Comparison of ENCODE assay signal across 8 cellular contexts in the genomic region with DNA sequence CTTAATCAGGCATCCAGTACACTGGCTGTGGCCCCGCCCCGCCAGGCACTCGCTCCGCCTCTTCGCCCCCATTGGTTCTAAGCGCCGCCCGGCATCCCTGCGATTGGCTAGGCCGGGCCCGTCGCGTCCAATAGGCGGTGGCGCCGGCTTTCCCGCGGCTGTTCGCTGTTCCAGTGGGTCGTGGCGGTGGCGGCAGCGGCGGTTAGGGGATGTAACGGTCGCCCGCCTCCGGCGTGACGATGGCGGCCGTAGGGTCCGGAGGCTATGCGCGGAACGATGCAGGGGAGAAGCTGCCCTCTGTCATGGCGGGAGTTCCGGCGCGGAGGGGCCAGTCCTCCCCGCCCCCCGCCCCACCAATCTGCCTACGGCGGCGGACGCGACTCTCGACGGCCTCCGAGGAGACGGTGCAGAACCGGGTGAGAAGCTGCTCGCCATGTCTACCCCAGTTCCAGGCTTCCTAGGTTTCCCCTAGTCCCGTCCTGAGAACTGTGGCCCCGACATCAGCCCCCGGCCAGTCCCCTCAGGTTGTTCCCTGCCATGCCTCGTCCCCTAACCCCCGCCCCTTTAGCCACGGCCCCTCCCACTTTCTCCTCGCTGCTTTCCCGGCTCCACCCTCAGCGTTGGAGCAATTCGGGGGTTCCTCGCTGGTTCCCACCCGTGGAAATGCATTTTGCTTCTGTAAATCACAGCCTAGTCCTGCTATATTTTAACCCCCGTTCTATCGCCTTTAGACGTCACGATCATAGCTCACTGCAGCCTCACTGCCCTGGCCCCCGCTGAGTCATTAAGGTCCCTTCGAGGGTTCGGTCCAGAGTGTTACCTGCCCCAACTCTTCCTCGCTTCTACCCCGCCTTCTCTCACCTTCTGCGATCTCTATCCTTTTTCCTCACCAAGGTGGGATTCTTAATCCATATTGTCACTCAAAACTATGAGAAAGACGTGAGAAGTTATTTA. TPM values are rescaled to one million over a fixed set of nuclear protein-coding genes. Genes with fewer than 3 reads are reported as not detected.
DNase-seq lines count a peak whose midpoint lies in the region; ATAC-seq, FAIRE-seq and TF ChIP-seq lines count a peak whose summit lies in the region.

WDR62 (plus strand) TSS at position 165 of the 954 bp plus-strand sequence; CDS start at position 240, 75 bp downstream.

- TF ChIP-seq POLR2A in esophagus muscularis mucosa (IDR thresholded peaks at IDR 0.05; ENCODE audit: low read depth) = no peak

- peak within 1 kb of the TSS; percentile 94 for H2AFZ ChIP-seq in GM23248

- peaks cover 14% of the 10 kb centered on the region for H3F3A ChIP-seq in GM23248 (ENCODE audit: insufficient read depth)

- peaks cover under 1% of the 10 kb centered on the region for H3K36me3 Mint-ChIP-seq in natural killer cell treated with Interleukin-12 subunit alpha and Interleukin-12 subunit beta and Interleukin-15 and Interleukin-18, amount 100 ng/mL, for 72 hours
- H3K36me3 Mint-ChIP-seq in stimulated activated naive CD8-positive, alpha-beta T cell treated with anti-CD3 and anti-CD28 coated beads, Interleukin-15, Interleukin-2, amounts not matched to agents 100 ng/mL and 50 ng/mL, for 24 hours (ENCODE audit: low read depth) = peaks cover 15% of the 10 kb centered on the region

- no peak for TF ChIP-seq EP300 in esophagus muscularis mucosa (IDR thresholded peaks at IDR 0.05)

- H3K27ac ChIP-seq in GM23248 = peak within 1 kb of the TSS; percentile 91
- peak within 1 kb of the TSS; percentile 87 to 95 (median 91) for H3K27ac ChIP-seq in esophagus muscularis mucosa (replicated peaks in 1 of 4)

- H3K9me3 Mint-ChIP-seq in natural killer cell treated with Interleukin-12 subunit alpha and Interleukin-12 subunit beta and Interleukin-15 and Interleukin-18, amount 100 ng/mL, for 72 hours = no peaks in the 10 kb centered on the region
- H3K9me3 Mint-ChIP-seq in stimulated activated naive CD8-positive, alpha-beta T cell treated with anti-CD3 and anti-CD28 coated beads, Interleukin-15, Interleukin-2, amounts not matched to agents 100 ng/mL and 50 ng/mL, for 24 hours = no peaks in the 10 kb centered on the region

- peak within 1 kb of the TSS; percentile 83 for H3K9ac ChIP-seq in GM23248

- H3K27me3 Mint-ChIP-seq in natural killer cell treated with Interleukin-12 subunit alpha and Interleukin-12 subunit beta and Interleukin-15 and Interleukin-18, amount 100 ng/mL, for 72 hours = no peaks in the 10 kb centered on the region
- no peaks in the 10 kb centered on the region for H3K27me3 Mint-ChIP-seq in stimulated activated naive CD8-positive, alpha-beta T cell treated with anti-CD3 and anti-CD28 coated beads, Interleukin-15, Interleukin-2, amounts not matched to agents 100 ng/mL and 50 ng/mL, for 24 hours

- no peaks in the 10 kb centered on the region for H4K20me1 ChIP-seq in GM23248 (ENCODE audit: insufficient read depth)

- peak within 1 kb of the TSS; percentile 95 for H3K4me3 Mint-ChIP-seq in natural killer cell treated with Interleukin-12 subunit alpha and Interleukin-12 subunit beta and Interleukin-15 and Interleukin-18, amount 100 ng/mL, for 72 hours
- H3K4me3 Mint-ChIP-seq in stimulated activated naive CD8-positive, alpha-beta T cell treated with anti-CD3 and anti-CD28 coated beads, Interleukin-15, Interleukin-2, amounts not matched to agents 100 ng/mL and 50 ng/mL, for 24 hours = peak within 1 kb of the TSS; percentile 93

- H3K36me3 ChIP-seq in GM23248 (ENCODE audit: low read depth) = no peaks in the 10 kb centered on the region
- H3K36me3 ChIP-seq in esophagus muscularis mucosa = no peaks in the 10 kb centered on the region

- peaks cover 38% of the 10 kb centered on the region for H3K79me2 ChIP-seq in GM23248 (ENCODE audit: insufficient read depth)

- in situ Hi-C loops in GM23248 (cut with MboI) = no loop called here

- 2 to 3% methylated on average over 50 to 69 of the region's 76 CpGs for WGBS in GM23248 (ENCODE audit: low coverage in 1 of 2, low lambda C conversion rate in 2 of 2, missing lambda C conversion rate in 2 of 2), 2 experiments
- 2% methylated on average over 24 of the region's 76 CpGs for WGBS in esophagus muscularis mucosa

- H3K9me3 ChIP-seq in GM23248 (ENCODE audit: low read depth) (no peaks in the 10 kb centered on the region), esophagus muscularis mucosa (no peaks in the 10 kb centered on the region)

- ATAC-seq in natural killer cell treated with Interleukin-12 subunit alpha and Interleukin-12 subunit beta and Interleukin-15 and Interleukin-18, amount 100 ng/mL, for 72 hours = peak; percentile 89

- peak within 1 kb of the TSS; percentile 91 for H3K4me2 ChIP-seq in GM23248 (ENCODE audit: unreplicated experiment)

- DNase-seq in DMS79 treated with DMSO at 0.1 percent for 48 hours (lab: John Stamatoyannopoulos, UW) (peak; percentile 98), GM23248 (peak; percentile 98), Kasumi-1 (lab: John Stamatoyannopoulos, UW) (peak; percentile 91 to 93), RCC 7860 (ENCODE audit: low spot score) (peak; percentile 81), esophagus muscularis mucosa (ENCODE audit: extremely low spot score) (no peak)
- DNase-seq in activated T-cell treated with anti-CD3 and anti-CD28 coated beads, Interleukin-2, amount 50 U/mL, for 48 hours = peak; percentile 98
- DNase-seq in natural killer cell treated with Interleukin-12 subunit alpha and Interleukin-12 subunit beta and Interleukin-15 and Interleukin-18, amount 100 ng/mL, for 72 hours (ENCODE audit: low spot score) = peak; percentile 96

- peak within 1 kb of the TSS; percentile 86 to 89 for H3K27ac Mint-ChIP-seq in natural killer cell treated with Interleukin-12 subunit alpha and Interleukin-12 subunit beta and Interleukin-15 and Interleukin-18, amount 100 ng/mL, for 72 hours
- peak within 1 kb of the TSS; percentile 95 for H3K27ac Mint-ChIP-seq in stimulated activated naive CD8-positive, alpha-beta T cell treated with anti-CD3 and anti-CD28 coated beads, Interleukin-15, Interleukin-2, amounts not matched to agents 100 ng/mL and 50 ng/mL, for 24 hours

- H3K27me3 ChIP-seq in GM23248 (replicated peaks; ENCODE audit: insufficient read depth) = no peaks in the 10 kb centered on the region
- H3K27me3 ChIP-seq in esophagus muscularis mucosa = no peaks in the 10 kb centered on the region

- FAIRE-seq in RCC 7860 (lab: Jason Lieb, UNC) = peak; percentile 4

- H3K9me2 ChIP-seq in GM23248 (ENCODE audit: insufficient read depth) = no peaks in the 10 kb centered on the region

- no peak for TF ChIP-seq CTCF in esophagus muscularis mucosa (IDR thresholded peaks at IDR 0.05)

- peaks cover 20 to 22% of the 10 kb centered on the region in 2 donors for H3K4me1 Mint-ChIP-seq in natural killer cell treated with Interleukin-12 subunit alpha and Interleukin-12 subunit beta and Interleukin-15 and Interleukin-18, amount 100 ng/mL, for 72 hours (ENCODE audit: low read depth in 2 of 2)
- peaks cover 21% of the 10 kb centered on the region for H3K4me1 Mint-ChIP-seq in stimulated activated naive CD8-positive, alpha-beta T cell treated with anti-CD3 and anti-CD28 coated beads, Interleukin-15, Interleukin-2, amounts not matched to agents 100 ng/mL and 50 ng/mL, for 24 hours (ENCODE audit: low read depth)

- H3K4me3 ChIP-seq in GM23248 (peak within 1 kb of the TSS; percentile 86), esophagus muscularis mucosa (peak within 1 kb of the TSS; percentile 61 to 73 (median 68))

- intact Hi-C loops in esophagus muscularis mucosa (cut with DNase I) = loop anchor here (5.0 kb wide), 1 partner anchor 57 kb away; the partner anchor contains the start of genes OVOL3 and POLR2I

- H3K4me1 ChIP-seq in GM23248 (ENCODE audit: insufficient read depth) (peaks cover 5% of the 10 kb centered on the region), esophagus muscularis mucosa (peaks cover 7 to 29% (median 22%) of the 10 kb centered on the region in 4 donors)

RNA-seq across cellular contexts. Expression of gene WDR62, which starts in this region (rescaled TPM):
- total RNA-seq in GM23248 (2014; rRNA removed; shearing (Covaris generic)) = 2.8 and 3.4 TPM in 2 replicates
- 2.6 and 2.7 TPM in 2 replicates for polyA plus RNA-seq in GM23248 (2016; fragmentation: Nextera tagmentation; extraction: Ambion mirVana)
- total RNA-seq in esophagus muscularis mucosa = under 1 TPM in 3 of 4 donors, not detected in 1; 0.26 to 0.52 (median 0.50) TPM
- total RNA-seq in natural killer cell treated with Interleukin-12 subunit alpha and Interleukin-12 subunit beta and Interleukin-15 and Interleukin-18, amount 100 ng/mL, for 72 hours = 10 to 100 TPM; 15.0 to 57.1 TPM
